Comparison of ENCODE assay signal across 21 cellular contexts in the genomic region with DNA sequence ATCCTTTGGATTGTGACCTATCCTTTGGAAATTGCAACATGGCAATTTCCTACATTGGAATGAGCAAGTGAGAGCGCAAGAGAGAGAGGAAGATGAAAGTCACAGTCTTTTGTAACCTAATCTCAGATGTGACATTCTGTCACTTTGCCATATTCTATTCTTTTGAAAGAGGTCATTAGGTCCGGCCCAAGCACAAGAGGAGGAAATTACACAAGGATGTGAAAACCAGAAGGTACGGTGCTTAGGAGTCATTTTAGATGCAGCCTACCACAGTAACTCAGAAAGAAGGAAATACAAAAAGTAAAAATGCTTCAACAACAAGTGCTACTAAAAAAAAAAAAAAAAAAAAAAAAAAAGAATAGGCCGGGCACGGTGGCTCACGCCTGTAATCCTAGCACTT. TPM values are rescaled to one million over a fixed set of nuclear protein-coding genes. Genes with fewer than 3 reads are reported as not detected.
DNase-seq lines count a peak whose midpoint lies in the region; ATAC-seq and TF ChIP-seq lines count a peak whose summit lies in the region.
"Had no signal": no experiment of that assay in that cellular context is flagged by ENCODE, and none has a peak within 500 bp of the region (broad histone marks: within the 10 kb centered on the region; RNA-seq: fewer than 3 reads in every experiment).

No MANE protein-coding gene starts in this region.

- no peak for TF ChIP-seq CTCF in spleen (IDR thresholded peaks at IDR 0.05 in 8 of 11, conservative IDR thresholded peaks at IDR 0.05 in 3 of 11)

- no peak for ATAC-seq in central memory CD8-positive, alpha-beta T cell (replicated peaks; ENCODE audit: extremely low read depth, poor library complexity, severe bottlenecking)
- ATAC-seq in HG03565 (IDR thresholded peaks at IDR 0.05; ENCODE audit: unreplicated experiment), result no peak

- 46 to 66% (median 54%) methylated on average over 3 to 6 of the region's 6 CpGs for WGBS in spleen, 5 donors

- no peak overlapping the region for H3K4me3 Mint-ChIP-seq in activated CD4-positive, alpha-beta memory T cell treated with anti-CD3 and anti-CD28 coated beads for 36 hours
- no peak overlapping the region for H3K4me3 Mint-ChIP-seq in activated CD4-positive, alpha-beta memory T cell treated with anti-CD3 and anti-CD28 coated beads, Interleukin-2, amount 10 ng/mL, durations not matched to agents 7 days and 5 days
- H3K4me3 Mint-ChIP-seq in central memory CD8-positive, alpha-beta T cell, result no peak overlapping the region
- H3K4me3 Mint-ChIP-seq: type B pancreatic cell had no signal

- H3K36me3 Mint-ChIP-seq in activated CD4-positive, alpha-beta memory T cell treated with anti-CD3 and anti-CD28 coated beads for 36 hours, result no peaks in the 10 kb centered on the region
- H3K36me3 Mint-ChIP-seq in activated CD4-positive, alpha-beta memory T cell treated with anti-CD3 and anti-CD28 coated beads, Interleukin-2, amount 10 ng/mL, durations not matched to agents 7 days and 5 days (ENCODE audit: low read depth), result peaks cover 2% of the 10 kb centered on the region
- H3K36me3 Mint-ChIP-seq in central memory CD8-positive, alpha-beta T cell (ENCODE audit: insufficient read depth), result peaks cover 7% of the 10 kb centered on the region

- peak overlapping the region in 6 of 8 donors; percentile 56 to 88 (median 78) for H3K27ac ChIP-seq in spleen
- H3K27ac ChIP-seq: BLaER1 treated with 17β-estradiol and CSF1 and Interleukin-3, amounts not matched to agents 10 nM and 100 nM; brain microvascular endothelial cell; coronary artery had no signal

- peaks cover 0 to 15% (median 11%) of the 10 kb centered on the region in 6 donors for H3K4me1 ChIP-seq in spleen
- H3K4me1 ChIP-seq: HAP-1 had no signal

- no peak for DNase-seq in activated CD4-positive, alpha-beta memory T cell treated with anti-CD3 and anti-CD28 coated beads for 36 hours
- DNase-seq in activated CD4-positive, alpha-beta memory T cell treated with anti-CD3 and anti-CD28 coated beads, Interleukin-2, amount 10 ng/mL, durations not matched to agents 7 days and 5 days, result no peak
- DNase-seq in NOMO-1 treated with dmso at 0.1 percent for 144 hours (lab: John Stamatoyannopoulos, UW; ENCODE audit: unreplicated experiment), result peak; percentile 90
- no peak for DNase-seq in central memory CD8-positive, alpha-beta T cell (ENCODE audit: low spot score in 2 of 2)
- DNase-seq in spleen, result no peak
- DNase-seq in inferior parietal cortex (ENCODE audit: extremely low spot score), result no peak
- DNase-seq in stimulated activated CD4-positive, alpha-beta T cell treated with anti-CD3 and anti-CD28 coated beads, Interleukin-4, amount 100 ng/mL, for 4 hours, result no peak
- DNase-seq: brain microvascular endothelial cell; DMS53; foreskin fibroblast; hippocampal formation; mammary epithelial cell; NCI-H146; NCI-H2227 treated with DMSO at 0.1 percent for 48 hours; stimulated activated CD4-positive, alpha-beta T cell treated with anti-CD3 and anti-CD28 coated beads, Interleukin-1b, Interleukin-23, amount 100 ng/mL, for 48 hours; stomach had no signal

- intact Hi-C loops in activated CD4-positive, alpha-beta memory T cell treated with anti-CD3 and anti-CD28 coated beads for 36 hours (cut with micrococcal nuclease), result no loop called here
- intact Hi-C loops in spleen (cut with DNase I; ENCODE audit: low total_unique reads), result no loop called here

- H3K9me3 Mint-ChIP-seq in activated CD4-positive, alpha-beta memory T cell treated with anti-CD3 and anti-CD28 coated beads for 36 hours, result no peaks in the 10 kb centered on the region
- no peaks in the 10 kb centered on the region for H3K9me3 Mint-ChIP-seq in activated CD4-positive, alpha-beta memory T cell treated with anti-CD3 and anti-CD28 coated beads, Interleukin-2, amount 10 ng/mL, durations not matched to agents 7 days and 5 days
- H3K9me3 Mint-ChIP-seq in central memory CD8-positive, alpha-beta T cell, result no peaks in the 10 kb centered on the region
- H3K9me3 Mint-ChIP-seq: type B pancreatic cell had no signal

- H3K27me3 ChIP-seq in spleen (replicated peaks in 1 of 7), result no peaks in the 10 kb centered on the region
- H3K27me3 ChIP-seq: BLaER1 treated with 17β-estradiol and CSF1 and Interleukin-3, amounts not matched to agents 10 nM and 100 nM; brain microvascular endothelial cell; stomach had no signal

- peaks cover 34% of the 10 kb centered on the region for H3K4me1 Mint-ChIP-seq in activated CD4-positive, alpha-beta memory T cell treated with anti-CD3 and anti-CD28 coated beads for 36 hours (ENCODE audit: low read depth)
- H3K4me1 Mint-ChIP-seq in activated CD4-positive, alpha-beta memory T cell treated with anti-CD3 and anti-CD28 coated beads, Interleukin-2, amount 10 ng/mL, durations not matched to agents 7 days and 5 days, result peaks cover 18% of the 10 kb centered on the region
- H3K4me1 Mint-ChIP-seq in central memory CD8-positive, alpha-beta T cell, result peaks cover 10% of the 10 kb centered on the region

- TF ChIP-seq POLR2A in spleen (IDR thresholded peaks at IDR 0.05), result no peak

- H3K27me3 Mint-ChIP-seq in activated CD4-positive, alpha-beta memory T cell treated with anti-CD3 and anti-CD28 coated beads for 36 hours, result no peaks in the 10 kb centered on the region
- no peaks in the 10 kb centered on the region for H3K27me3 Mint-ChIP-seq in activated CD4-positive, alpha-beta memory T cell treated with anti-CD3 and anti-CD28 coated beads, Interleukin-2, amount 10 ng/mL, durations not matched to agents 7 days and 5 days
- no peaks in the 10 kb centered on the region for H3K27me3 Mint-ChIP-seq in central memory CD8-positive, alpha-beta T cell
- H3K27me3 Mint-ChIP-seq: type B pancreatic cell had no signal

- peak overlapping the region in 1 of 8 donors; percentile 23 for H3K4me3 ChIP-seq in spleen
- H3K4me3 ChIP-seq: BLaER1 treated with 17β-estradiol and CSF1 and Interleukin-3, amounts not matched to agents 10 nM and 100 nM; coronary artery; HAP-1; stomach had no signal

- no peaks in the 10 kb centered on the region for H3K9me3 ChIP-seq in spleen
- H3K9me3 ChIP-seq: BLaER1 treated with 17β-estradiol and CSF1 and Interleukin-3, amounts not matched to agents 10 nM and 100 nM; HAP-1; stomach had no signal

- POLR2A ChIA-PET in activated CD4-positive, alpha-beta memory T cell treated with anti-CD3 and anti-CD28 coated beads for 36 hours (lab: Charles Lee), result interaction anchor here (0.6 kb wide), 1 partner anchor 815 kb away, joined by 5 read pairs; no protein-coding TSS in a partner anchor
- POLR2A ChIA-PET in activated CD4-positive, alpha-beta memory T cell treated with anti-CD3 and anti-CD28 coated beads, Interleukin-2, amount 10 ng/mL, durations not matched to agents 7 days and 5 days (lab: Charles Lee), result no interaction called here

- CTCF ChIA-PET in activated CD4-positive, alpha-beta memory T cell treated with anti-CD3 and anti-CD28 coated beads for 36 hours (lab: Charles Lee), result interaction anchor here (0.9 kb wide), 1 partner anchor 46 kb away, joined by 3 read pairs; no protein-coding TSS in a partner anchor
- CTCF ChIA-PET in activated CD4-positive, alpha-beta memory T cell treated with anti-CD3 and anti-CD28 coated beads, Interleukin-2, amount 10 ng/mL, durations not matched to agents 7 days and 5 days (lab: Charles Lee), result interaction anchor here (0.7 kb wide), 1 partner anchor 530 kb away, joined by 3 read pairs; no protein-coding TSS in a partner anchor

- H3K27ac Mint-ChIP-seq in activated CD4-positive, alpha-beta memory T cell treated with anti-CD3 and anti-CD28 coated beads for 36 hours, result peak overlapping the region; percentile 72
- H3K27ac Mint-ChIP-seq in activated CD4-positive, alpha-beta memory T cell treated with anti-CD3 and anti-CD28 coated beads, Interleukin-2, amount 10 ng/mL, durations not matched to agents 7 days and 5 days, result no peak overlapping the region
- H3K27ac Mint-ChIP-seq in central memory CD8-positive, alpha-beta T cell (ENCODE audit: low read depth), result peak overlapping the region; percentile 5
- H3K27ac Mint-ChIP-seq: type B pancreatic cell had no signal

- H3K36me3 ChIP-seq in spleen, result peaks cover 0 to 8% (median 0%) of the 10 kb centered on the region in 6 donors
- H3K36me3 ChIP-seq: brain microvascular endothelial cell, HAP-1, stomach had no signal

RNA-seq across cellular contexts. Expression of gene SRP54, which starts 47.2 kb away (rescaled TPM):
- 10 to 100 TPM; 82.6 to 87.7 TPM for total RNA-seq in activated CD4-positive, alpha-beta memory T cell treated with anti-CD3 and anti-CD28 coated beads for 36 hours
- 10 to 100 TPM; 69.4 to 71.2 TPM for total RNA-seq in activated CD4-positive, alpha-beta memory T cell treated with anti-CD3 and anti-CD28 coated beads, Interleukin-2, amount 10 ng/mL, durations not matched to agents 7 days and 5 days
- 10 to 100 TPM; 47.1 to 65.0 (median 50.6) TPM for total RNA-seq in spleen
- 10 to 100 TPM; 16.4 to 21.4 (median 20.8) TPM for polyA plus RNA-seq in spleen
